ENCODE assay signal across 29 cellular contexts in genomic region chr12:46134852-46135251, GRCh38.
"Had no signal": no experiment of that assay in that cellular context is flagged by ENCODE, and none has a peak within 500 bp of the region (broad histone marks: within the 10 kb centered on the region; RNA-seq: fewer than 3 reads in every experiment).

No MANE protein-coding gene starts in this region.

- H3K4me3 ChIP-seq: adrenal gland, body of pancreas, breast epithelium, Peyer's patch, SJSA1 had no signal

- H3K4me2 ChIP-seq: SK-N-SH had no signal

- ATAC-seq: activated CD8-positive, alpha-beta T cell treated with anti-CD3 and anti-CD28 coated beads for 36 hours; activated naive CD4-positive, alpha-beta T cell treated with anti-CD3 and anti-CD28 coated beads, Interleukin-2, amount 50 U/mL, for 72 hours; activated T-cell treated with anti-CD3 and anti-CD28 coated beads, Interleukin-2, amount 50 U/mL, for 72 hours; body of pancreas; PC-3 had no signal

- FAIRE-seq: astrocyte had no signal

- H3K27ac ChIP-seq: adrenal gland, breast epithelium, Peyer's patch, SJSA1 had no signal

- H3K4me1 ChIP-seq: adrenal gland, body of pancreas, breast epithelium, Peyer's patch, SJSA1 had no signal

- H3K27me3 ChIP-seq: adrenal gland, body of pancreas, breast epithelium, Peyer's patch, SJSA1 had no signal

- DNase-seq: activated CD4-positive, alpha-beta T cell treated with anti-CD3 and anti-CD28 coated beads, Interleukin-2, amount 10 ng/mL, durations not matched to agents 24 days and 14 days; activated CD4-positive, alpha-beta T cell treated with anti-CD3 and anti-CD28 coated beads, Interleukin-2, amount 50 U/mL, for 4 hours; activated CD8-positive, alpha-beta T cell treated with anti-CD3 and anti-CD28 coated beads for 36 hours; activated gamma-delta T cell treated with Interleukin-2 at 50 U/mL for 16 hours; activated naive CD4-positive, alpha-beta T cell treated with anti-CD3 and anti-CD28 coated beads for 36 hours; activated T-cell treated with anti-CD3 and anti-CD28 coated beads, Interleukin-2, amount 50 U/mL, for 1 hour; activated T-cell treated with anti-CD3 and anti-CD28 coated beads, Interleukin-2, amount 50 U/mL, for 72 hours; adrenal gland; body of pancreas; Karpas-422; KBM-7; NCI-H1105; NCI-H1436; NCI-H1694; NCI-H1930; NCI-H2081 treated with DMSO at 0.1 percent for 48 hours; NCI-H510A; NCI-H526; NCI-H748 treated with DMSO at 0.1 percent for 48 hours; NK-92 treated with Interleukin-12 subunit alpha and Interleukin-12 subunit beta, amount 100 ng/mL, for 24 hours; PC-3; Peyer's patch; RPMI8226; SHP77 treated with DMSO at 0.1 percent for 48 hours; SK-N-SH had no signal

- H3K9me3 ChIP-seq: adrenal gland, body of pancreas, breast epithelium, Peyer's patch, SJSA1, SK-N-SH had no signal

- H3K36me3 ChIP-seq: adrenal gland, breast epithelium, Peyer's patch, SJSA1 had no signal

- H3K9ac ChIP-seq: SK-N-SH had no signal
